1 cellular context compared by ENCODE assay signal in genomic region chr6:41372526-41373366, GRCh38.
TF ChIP-seq lines count a peak whose summit lies in the region.

No MANE protein-coding gene starts in this region.

TF ChIP-seq in HepG2, 621 proteins besides CTCF, POLR2A, EP300 and RAD21 (continued from another document and continues in another):
- TF ChIP-seq HIC2 (CRISPR knock-in tag; IDR thresholded peaks at IDR 0.05; ENCODE audit: low read depth) (no peak), NCOA2 (CRISPR knock-in tag; IDR thresholded peaks at IDR 0.05) (no peak), TEAD3 (CRISPR knock-in tag; optimal IDR thresholded peaks at IDR 0.05; ENCODE audit: borderline replicate concordance) (peak; percentile 66), ZMYM2 (CRISPR knock-in tag; IDR thresholded peaks at IDR 0.05) (no peak), FOXO1 (CRISPR knock-in tag; IDR thresholded peaks at IDR 0.05) (no peak; the same call in 1 of the 2 replicates), ZNF713 (CRISPR knock-in tag; IDR thresholded peaks at IDR 0.05) (no peak), ZSCAN21 (CRISPR knock-in tag; IDR thresholded peaks at IDR 0.05; ENCODE audit: borderline replicate concordance) (no peak), MXD4 (CRISPR knock-in tag; IDR thresholded peaks at IDR 0.05) (no peak), PITX1 (CRISPR knock-in tag; IDR thresholded peaks at IDR 0.05) (peak; percentile 43; the same call in 1 of the 2 replicates), BCL6 (CRISPR knock-in tag; IDR thresholded peaks at IDR 0.05) (peak; percentile 50), TSC22D2 (CRISPR knock-in tag; IDR thresholded peaks at IDR 0.05; ENCODE audit: borderline replicate concordance) (no peak), KLF6 (CRISPR knock-in tag; IDR thresholded peaks at IDR 0.05) (0 out of 2 replicates have a peak, but pooled peaks have one; percentile 35), KLF16 (CRISPR knock-in tag; IDR thresholded peaks at IDR 0.05) (no peak), HOXD1 (CRISPR knock-in tag; IDR thresholded peaks at IDR 0.05) (0 out of 2 replicates have a peak, but pooled peaks have one; percentile 14), CCDC6 (CRISPR knock-in tag; IDR thresholded peaks at IDR 0.05) (no peak), NFKBIZ (CRISPR knock-in tag; IDR thresholded peaks at IDR 0.05) (no peak), ZNF792 (CRISPR knock-in tag; IDR thresholded peaks at IDR 0.05) (no peak), ZSCAN9 (CRISPR knock-in tag; IDR thresholded peaks at IDR 0.05; ENCODE audit: borderline replicate concordance) (no peak), FOXA3 (CRISPR knock-in tag; IDR thresholded peaks at IDR 0.05) (0 out of 2 replicates have a peak, but pooled peaks have one; percentile 28), FOXK1 (CRISPR knock-in tag; IDR thresholded peaks at IDR 0.05; ENCODE audit: borderline replicate concordance, low read depth) (0 out of 2 replicates have a peak, but pooled peaks have one; percentile 11), ZNF619 (CRISPR knock-in tag; IDR thresholded peaks at IDR 0.05) (0 out of 2 replicates have a peak, but pooled peaks have one; percentile 28), ZBTB2 (CRISPR knock-in tag; IDR thresholded peaks at IDR 0.05; ENCODE audit: low read depth) (peak; percentile 66; the same call in 1 of the 2 replicates), PRDM4 (CRISPR knock-in tag; IDR thresholded peaks at IDR 0.05; ENCODE audit: borderline replicate concordance) (no peak), TCF7L2 (IDR thresholded peaks at IDR 0.05; ENCODE audit: low read depth, low read length) (no peak), NR2C2 (CRISPR knock-in tag; IDR thresholded peaks at IDR 0.05; ENCODE audit: borderline replicate concordance) (peak; percentile 51), ZNF781 (CRISPR knock-in tag; IDR thresholded peaks at IDR 0.05; ENCODE audit: borderline replicate concordance, not compliant biosample characterization) (no peak), NR3C1 (CRISPR knock-in tag; IDR thresholded peaks at IDR 0.05) (no peak), ZNF264 (CRISPR knock-in tag; IDR thresholded peaks at IDR 0.05) (no peak), ZNF20 (CRISPR knock-in tag; IDR thresholded peaks at IDR 0.05) (no peak), PHF21A (CRISPR knock-in tag; IDR thresholded peaks at IDR 0.05) (peak; percentile 75), TAF1 (CRISPR knock-in tag; IDR thresholded peaks at IDR 0.05) (no peak), ZBTB7A (CRISPR knock-in tag; IDR thresholded peaks at IDR 0.05) (peak; percentile 20; the same call in 1 of the 2 replicates), TBX2 (CRISPR knock-in tag; IDR thresholded peaks at IDR 0.05; ENCODE audit: borderline replicate concordance) (no peak; the same call in 1 of the 2 replicates), SAP130 (CRISPR knock-in tag; IDR thresholded peaks at IDR 0.05; ENCODE audit: low read depth) (0 out of 2 replicates have a peak, but pooled peaks have one; percentile 29), HNF4A (CRISPR knock-in tag; IDR thresholded peaks at IDR 0.05) (0 out of 2 replicates have a peak, but pooled peaks have one; percentile 28), SNAPC2 (CRISPR knock-in tag; IDR thresholded peaks at IDR 0.05) (no peak), SIX1 (CRISPR knock-in tag; IDR thresholded peaks at IDR 0.05; ENCODE audit: borderline replicate concordance) (no peak), ZNF598 (CRISPR knock-in tag; IDR thresholded peaks at IDR 0.05; ENCODE audit: borderline replicate concordance) (no peak), PPARG (CRISPR knock-in tag; conservative IDR thresholded peaks at IDR 0.05) (0 out of 2 replicates have a peak, but pooled peaks have one; percentile 11), SALL1 (CRISPR knock-in tag; IDR thresholded peaks at IDR 0.05) (peak; percentile 28; the same call in 1 of the 2 replicates), GMEB1 (CRISPR knock-in tag; IDR thresholded peaks at IDR 0.05; ENCODE audit: borderline replicate concordance) (no peak), ZNF776 (CRISPR knock-in tag; IDR thresholded peaks at IDR 0.05) (peak; percentile 70), SMARCC2 (IDR thresholded peaks at IDR 0.05) (no peak), ZNF570 (CRISPR knock-in tag; IDR thresholded peaks at IDR 0.05; ENCODE audit: borderline replicate concordance) (no peak), ZKSCAN8 (CRISPR knock-in tag; IDR thresholded peaks at IDR 0.05; ENCODE audit: borderline replicate concordance) (no peak), MED8 (CRISPR knock-in tag; IDR thresholded peaks at IDR 0.05; ENCODE audit: insufficient replicate concordance) (peak; percentile 33), LCORL (IDR thresholded peaks at IDR 0.05) (no peak), LCORL (CRISPR knock-in tag; IDR thresholded peaks at IDR 0.05) (peak; percentile 84), PRPF4 (IDR thresholded peaks at IDR 0.05; ENCODE audit: low read depth, low read length, poor library complexity, severe bottlenecking) (no peak), SMARCE1 (IDR thresholded peaks at IDR 0.05; ENCODE audit: borderline replicate concordance) (no peak)
- TF ChIP-seq, protein P1, sequence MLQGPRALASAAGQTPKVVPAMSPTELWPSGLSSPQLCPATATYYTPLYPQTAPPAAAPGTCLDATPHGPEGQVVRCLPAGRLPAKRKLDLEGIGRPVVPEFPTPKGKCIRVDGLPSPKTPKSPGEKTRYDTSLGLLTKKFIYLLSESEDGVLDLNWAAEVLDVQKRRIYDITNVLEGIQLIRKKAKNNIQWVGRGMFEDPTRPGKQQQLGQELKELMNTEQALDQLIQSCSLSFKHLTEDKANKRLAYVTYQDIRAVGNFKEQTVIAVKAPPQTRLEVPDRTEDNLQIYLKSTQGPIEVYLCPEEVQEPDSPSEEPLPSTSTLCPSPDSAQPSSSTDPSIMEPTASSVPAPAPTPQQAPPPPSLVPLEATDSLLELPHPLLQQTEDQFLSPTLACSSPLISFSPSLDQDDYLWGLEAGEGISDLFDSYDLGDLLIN (CRISPR knock-in tag; IDR thresholded peaks at IDR 0.05; ENCODE audit: borderline replicate concordance), result no peak
- TF ChIP-seq, protein P2, sequence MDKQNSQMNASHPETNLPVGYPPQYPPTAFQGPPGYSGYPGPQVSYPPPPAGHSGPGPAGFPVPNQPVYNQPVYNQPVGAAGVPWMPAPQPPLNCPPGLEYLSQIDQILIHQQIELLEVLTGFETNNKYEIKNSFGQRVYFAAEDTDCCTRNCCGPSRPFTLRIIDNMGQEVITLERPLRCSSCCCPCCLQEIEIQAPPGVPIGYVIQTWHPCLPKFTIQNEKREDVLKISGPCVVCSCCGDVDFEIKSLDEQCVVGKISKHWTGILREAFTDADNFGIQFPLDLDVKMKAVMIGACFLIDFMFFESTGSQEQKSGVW (CRISPR knock-in tag; IDR thresholded peaks at IDR 0.05; ENCODE audit: borderline replicate concordance), result no peak
- TF ChIP-seq, protein P3, sequence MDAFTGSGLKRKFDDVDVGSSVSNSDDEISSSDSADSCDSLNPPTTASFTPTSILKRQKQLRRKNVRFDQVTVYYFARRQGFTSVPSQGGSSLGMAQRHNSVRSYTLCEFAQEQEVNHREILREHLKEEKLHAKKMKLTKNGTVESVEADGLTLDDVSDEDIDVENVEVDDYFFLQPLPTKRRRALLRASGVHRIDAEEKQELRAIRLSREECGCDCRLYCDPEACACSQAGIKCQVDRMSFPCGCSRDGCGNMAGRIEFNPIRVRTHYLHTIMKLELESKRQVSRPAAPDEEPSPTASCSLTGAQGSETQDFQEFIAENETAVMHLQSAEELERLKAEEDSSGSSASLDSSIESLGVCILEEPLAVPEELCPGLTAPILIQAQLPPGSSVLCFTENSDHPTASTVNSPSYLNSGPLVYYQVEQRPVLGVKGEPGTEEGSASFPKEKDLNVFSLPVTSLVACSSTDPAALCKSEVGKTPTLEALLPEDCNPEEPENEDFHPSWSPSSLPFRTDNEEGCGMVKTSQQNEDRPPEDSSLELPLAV (CRISPR knock-in tag; conservative IDR thresholded peaks at IDR 0.05; ENCODE audit: low read depth), result no peak
